Comparison of ENCODE assay signal across 1 cellular context in genomic region chr9:128252317-128253139, GRCh38.
TF ChIP-seq lines count a peak whose summit lies in the region.

No MANE protein-coding gene starts in this region.

TF ChIP-seq in H1, 55 proteins besides CTCF, POLR2A, EP300 and RAD21:
- TF ChIP-seq GABPA (IDR thresholded peaks at IDR 0.05; ENCODE audit: borderline replicate concordance, insufficient read depth, low read length) (no peak), POLR2AphosphoS5 (IDR thresholded peaks at IDR 0.05; ENCODE audit: low read depth, low read length) (no peak; the same call in 1 of the 2 replicates), ATF2 (IDR thresholded peaks at IDR 0.05; ENCODE audit: low read length) (no peak), SP2 (IDR thresholded peaks at IDR 0.05; ENCODE audit: low read length) (no peak), SP4 (IDR thresholded peaks at IDR 0.05; ENCODE audit: low read length) (no peak), NRF1 (IDR thresholded peaks at IDR 0.05; ENCODE audit: low read depth, low read length) (no peak), EGR1 (IDR thresholded peaks at IDR 0.05; ENCODE audit: borderline replicate concordance, low read depth, low read length) (no peak), PHF8 (conservative IDR thresholded peaks at IDR 0.05; ENCODE audit: low read depth, low read length) (no peak), SIN3A (conservative IDR thresholded peaks at IDR 0.05 in 1 of 2, IDR thresholded peaks at IDR 0.05 in 1 of 2; ENCODE audit: low read depth in 1 of 2, low read length in 2 of 2) (no peak), TAF1 (IDR thresholded peaks at IDR 0.05; ENCODE audit: low read depth, low read length) (no peak), SAP30 (IDR thresholded peaks at IDR 0.05; ENCODE audit: insufficient read depth, insufficient replicate concordance, low read length) (no peak), RFX5 (IDR thresholded peaks at IDR 0.05; ENCODE audit: borderline replicate concordance, low read depth, low read length) (no peak), ZNF274 (IDR thresholded peaks at IDR 0.05; ENCODE audit: borderline replicate concordance, extremely low read depth, low read length) (no peak), FOSL1 (IDR thresholded peaks at IDR 0.05; ENCODE audit: insufficient read depth, low read depth, low read length) (no peak), BCL11A (IDR thresholded peaks at IDR 0.05; ENCODE audit: low read depth in 2 of 2, low read length in 2 of 2) (no peak), SP1 (IDR thresholded peaks at IDR 0.05; ENCODE audit: low read depth, low read length) (no peak), ASH2L (IDR thresholded peaks at IDR 0.05; ENCODE audit: low read length) (no peak), TEAD4 (IDR thresholded peaks at IDR 0.05; ENCODE audit: low read depth, low read length) (no peak)
TF ChIP-seq in H1: peak in this region for 0.
